In the genomic region with DNA sequence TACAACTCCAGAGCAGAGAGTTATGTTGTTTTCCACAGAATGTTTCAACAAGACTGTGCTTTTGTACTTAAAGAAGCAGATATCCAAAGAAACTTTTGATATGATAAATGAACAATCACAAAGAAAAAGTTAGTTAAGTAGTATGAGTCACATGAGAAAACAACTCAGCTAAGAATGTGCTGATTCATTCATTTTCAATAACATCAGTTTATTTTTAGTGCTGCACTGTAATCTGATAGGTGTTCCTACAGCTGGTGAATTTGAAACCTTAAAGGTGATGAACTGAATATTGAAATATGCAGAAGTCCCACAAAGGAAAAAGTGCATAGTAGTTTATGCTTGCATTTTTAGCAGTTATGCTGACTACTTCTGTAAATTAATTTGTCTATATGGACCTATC, we compare ENCODE assay signal across 12 cellular contexts.
DNase-seq lines count a peak whose midpoint lies in the region; ATAC-seq and TF ChIP-seq lines count a peak whose summit lies in the region.
"Had no signal": no experiment of that assay in that cellular context is flagged by ENCODE, and none has a peak within 500 bp of the region (broad histone marks: within the 10 kb centered on the region; RNA-seq: fewer than 3 reads in every experiment).

No MANE protein-coding gene starts in this region.

- DNase-seq in AG08395 (ENCODE audit: low spot score) (peak; percentile 57), HFF-Myc (ENCODE audit: extremely low read depth, low read depth) (peak; percentile 17), amniotic stem cell (lab: John Stamatoyannopoulos, UW) (peak; percentile 29), kidney epithelial cell (ENCODE audit: low read depth) (peak; percentile 67), SKM-1 treated with dmso at 0.1 percent for 144 hours (lab: John Stamatoyannopoulos, UW; ENCODE audit: unreplicated experiment) (no peak)
- no peak for DNase-seq in activated T-cell treated with anti-CD3 and anti-CD28 coated beads, Interleukin-2, amount 50 U/mL, for 1 hour
- DNase-seq: activated CD4-positive, CD25-positive, alpha-beta regulatory T cell treated with anti-CD3 and anti-CD28 coated beads, Interleukin-2, amount 50 U/mL, for 72 hours; activated naive CD8-positive, alpha-beta T cell treated with anti-CD3 and anti-CD28 coated beads, Interleukin-2, amount 10 ng/mL, durations not matched to agents 7 days and 5 days; COR-L47 had no signal

- no peak for TF ChIP-seq CTCF in HFF-Myc (IDR thresholded peaks at IDR 0.05; ENCODE audit: low read depth, low read length, missing control alignments)
- TF ChIP-seq CTCF in kidney epithelial cell (IDR thresholded peaks at IDR 0.05; ENCODE audit: insufficient read depth, low read length, poor library complexity, severe bottlenecking): no peak

- ATAC-seq in HG03565 (IDR thresholded peaks at IDR 0.05; ENCODE audit: unreplicated experiment) (no peak), HG03439 (IDR thresholded peaks at IDR 0.05; ENCODE audit: unreplicated experiment) (no peak)

- no peaks in the 10 kb centered on the region for H3K36me3 ChIP-seq in kidney epithelial cell (ENCODE audit: control insufficient read depth, insufficient read depth, low read length)
- H3K36me3 ChIP-seq: neutrophil had no signal

- H3K4me3 ChIP-seq in HFF-Myc (replicated peaks; ENCODE audit: low read depth, low read length) (no peak overlapping the region), kidney epithelial cell (ENCODE audit: low read depth, low read length) (no peak overlapping the region)

- no peaks in the 10 kb centered on the region for H3K27me3 ChIP-seq in kidney epithelial cell (ENCODE audit: control insufficient read depth, insufficient read depth, low read length)
- H3K27me3 ChIP-seq: neutrophil had no signal

Comparison
In these comparisons a context has a peak if more than half of its experiments do, and no peak if none do; other contexts are left out.
1. DNase-seq: peak in AG08395 (single experiment), HFF-Myc (single experiment), amniotic stem cell (single experiment) and kidney epithelial cell (single experiment); none in SKM-1 treated with dmso at 0.1 percent for 144 hours (single experiment) and activated T-cell treated with anti-CD3 and anti-CD28 coated beads, Interleukin-2, amount 50 U/mL, for 1 hour (single experiment).